In the genomic region with DNA sequence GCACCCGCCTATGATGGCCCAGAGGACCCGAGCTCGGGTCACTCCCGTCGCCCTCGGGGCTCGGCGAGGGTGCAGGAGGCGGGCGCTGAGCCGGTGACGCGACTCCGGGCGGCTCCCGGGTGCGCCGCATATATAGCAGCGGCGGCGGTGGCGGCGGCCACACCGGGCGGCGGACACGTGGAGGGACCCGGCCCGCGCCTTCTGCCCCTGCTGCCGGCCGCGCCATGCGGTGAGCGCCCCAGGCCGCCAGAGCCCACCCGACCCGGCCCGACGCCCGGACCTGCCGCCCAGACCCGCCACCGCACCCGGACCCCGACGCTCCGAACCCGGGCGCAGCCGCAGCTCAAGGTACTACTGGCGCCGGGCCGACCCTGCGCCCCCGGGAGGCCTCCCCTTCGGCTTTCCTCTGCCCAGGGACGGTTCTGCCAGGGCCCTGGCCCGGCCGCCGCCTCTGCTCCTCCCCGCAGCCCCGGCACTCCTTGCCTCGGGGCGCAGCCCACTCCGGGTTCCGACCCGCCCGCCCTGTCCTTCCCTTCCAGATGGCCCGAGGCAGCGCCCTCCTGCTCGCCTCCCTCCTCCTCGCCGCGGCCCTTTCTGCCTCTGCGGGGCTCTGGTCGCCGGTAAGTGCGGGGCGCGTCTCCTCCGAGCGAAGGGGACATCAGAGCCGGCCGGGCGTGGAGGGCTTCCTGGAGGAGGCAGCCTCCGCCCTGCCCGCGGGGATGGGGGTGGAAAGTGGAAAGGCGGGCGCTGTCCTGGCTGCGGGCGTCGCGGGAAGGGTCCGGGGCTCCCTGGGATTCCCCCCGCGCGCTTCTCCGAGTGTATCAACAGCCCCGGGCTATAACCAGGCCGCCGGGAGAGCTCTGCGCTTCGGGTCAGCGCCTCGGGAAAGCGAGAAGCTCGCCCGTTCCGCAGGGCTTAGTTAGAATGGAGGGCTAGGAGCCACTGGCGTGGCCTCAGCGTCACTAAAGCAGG, we compare ENCODE assay signal across 1 cellular context.
TF ChIP-seq lines count a peak whose summit lies in the region.

A gene with protein sequence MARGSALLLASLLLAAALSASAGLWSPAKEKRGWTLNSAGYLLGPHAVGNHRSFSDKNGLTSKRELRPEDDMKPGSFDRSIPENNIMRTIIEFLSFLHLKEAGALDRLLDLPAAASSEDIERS (plus strand): TSS at position 160 of the 972 bp plus-strand sequence. CDS start 380 bp downstream, at position 540.

TF ChIP-seq in IMR-90, 13 proteins besides CTCF, POLR2A, EP300 and RAD21:
- TF ChIP-seq CHD1 (IDR thresholded peaks at IDR 0.05; ENCODE audit: low read depth, low read length) (no peak), MXI1 (IDR thresholded peaks at IDR 0.05; ENCODE audit: borderline replicate concordance, low read depth, low read length) (peak; percentile 55; the same call in 1 of the 2 replicates), CEBPB (IDR thresholded peaks at IDR 0.05; ENCODE audit: low read depth, low read length) (no peak), RCOR1 (IDR thresholded peaks at IDR 0.05; ENCODE audit: insufficient replicate concordance, low read length) (no peak), MAFK (IDR thresholded peaks at IDR 0.05; ENCODE audit: low read depth, low read length) (no peak), BHLHE40 (IDR thresholded peaks at IDR 0.05; ENCODE audit: low read depth, low read length) (no peak), NFE2L2 (IDR thresholded peaks at IDR 0.05; ENCODE audit: low read depth, low read length) (no peak), RFX5 (IDR thresholded peaks at IDR 0.05; ENCODE audit: low read depth, low read length) (no peak)
- TF ChIP-seq, protein P1, sequence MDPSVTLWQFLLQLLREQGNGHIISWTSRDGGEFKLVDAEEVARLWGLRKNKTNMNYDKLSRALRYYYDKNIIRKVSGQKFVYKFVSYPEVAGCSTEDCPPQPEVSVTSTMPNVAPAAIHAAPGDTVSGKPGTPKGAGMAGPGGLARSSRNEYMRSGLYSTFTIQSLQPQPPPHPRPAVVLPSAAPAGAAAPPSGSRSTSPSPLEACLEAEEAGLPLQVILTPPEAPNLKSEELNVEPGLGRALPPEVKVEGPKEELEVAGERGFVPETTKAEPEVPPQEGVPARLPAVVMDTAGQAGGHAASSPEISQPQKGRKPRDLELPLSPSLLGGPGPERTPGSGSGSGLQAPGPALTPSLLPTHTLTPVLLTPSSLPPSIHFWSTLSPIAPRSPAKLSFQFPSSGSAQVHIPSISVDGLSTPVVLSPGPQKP (IDR thresholded peaks at IDR 0.05; ENCODE audit: borderline replicate concordance, low read depth, low read length) = no peak
- TF ChIP-seq, protein P2, sequence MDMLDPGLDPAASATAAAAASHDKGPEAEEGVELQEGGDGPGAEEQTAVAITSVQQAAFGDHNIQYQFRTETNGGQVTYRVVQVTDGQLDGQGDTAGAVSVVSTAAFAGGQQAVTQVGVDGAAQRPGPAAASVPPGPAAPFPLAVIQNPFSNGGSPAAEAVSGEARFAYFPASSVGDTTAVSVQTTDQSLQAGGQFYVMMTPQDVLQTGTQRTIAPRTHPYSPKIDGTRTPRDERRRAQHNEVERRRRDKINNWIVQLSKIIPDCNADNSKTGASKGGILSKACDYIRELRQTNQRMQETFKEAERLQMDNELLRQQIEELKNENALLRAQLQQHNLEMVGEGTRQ (IDR thresholded peaks at IDR 0.05; ENCODE audit: low read depth, low read length) = 0 out of 2 replicates have a peak, but pooled peaks have one; percentile 18
TF ChIP-seq in IMR-90: peak in this region for 2.
